ENCODE assay signal across 1 cellular context in genomic region chr2:176959614-176960013, GRCh38.
TF ChIP-seq lines count a peak whose summit lies in the region.

No MANE protein-coding gene starts in this region.

TF ChIP-seq in K562, 482 proteins besides CTCF, POLR2A, EP300 and RAD21 (continued from another document):
- TF ChIP-seq, protein P1, sequence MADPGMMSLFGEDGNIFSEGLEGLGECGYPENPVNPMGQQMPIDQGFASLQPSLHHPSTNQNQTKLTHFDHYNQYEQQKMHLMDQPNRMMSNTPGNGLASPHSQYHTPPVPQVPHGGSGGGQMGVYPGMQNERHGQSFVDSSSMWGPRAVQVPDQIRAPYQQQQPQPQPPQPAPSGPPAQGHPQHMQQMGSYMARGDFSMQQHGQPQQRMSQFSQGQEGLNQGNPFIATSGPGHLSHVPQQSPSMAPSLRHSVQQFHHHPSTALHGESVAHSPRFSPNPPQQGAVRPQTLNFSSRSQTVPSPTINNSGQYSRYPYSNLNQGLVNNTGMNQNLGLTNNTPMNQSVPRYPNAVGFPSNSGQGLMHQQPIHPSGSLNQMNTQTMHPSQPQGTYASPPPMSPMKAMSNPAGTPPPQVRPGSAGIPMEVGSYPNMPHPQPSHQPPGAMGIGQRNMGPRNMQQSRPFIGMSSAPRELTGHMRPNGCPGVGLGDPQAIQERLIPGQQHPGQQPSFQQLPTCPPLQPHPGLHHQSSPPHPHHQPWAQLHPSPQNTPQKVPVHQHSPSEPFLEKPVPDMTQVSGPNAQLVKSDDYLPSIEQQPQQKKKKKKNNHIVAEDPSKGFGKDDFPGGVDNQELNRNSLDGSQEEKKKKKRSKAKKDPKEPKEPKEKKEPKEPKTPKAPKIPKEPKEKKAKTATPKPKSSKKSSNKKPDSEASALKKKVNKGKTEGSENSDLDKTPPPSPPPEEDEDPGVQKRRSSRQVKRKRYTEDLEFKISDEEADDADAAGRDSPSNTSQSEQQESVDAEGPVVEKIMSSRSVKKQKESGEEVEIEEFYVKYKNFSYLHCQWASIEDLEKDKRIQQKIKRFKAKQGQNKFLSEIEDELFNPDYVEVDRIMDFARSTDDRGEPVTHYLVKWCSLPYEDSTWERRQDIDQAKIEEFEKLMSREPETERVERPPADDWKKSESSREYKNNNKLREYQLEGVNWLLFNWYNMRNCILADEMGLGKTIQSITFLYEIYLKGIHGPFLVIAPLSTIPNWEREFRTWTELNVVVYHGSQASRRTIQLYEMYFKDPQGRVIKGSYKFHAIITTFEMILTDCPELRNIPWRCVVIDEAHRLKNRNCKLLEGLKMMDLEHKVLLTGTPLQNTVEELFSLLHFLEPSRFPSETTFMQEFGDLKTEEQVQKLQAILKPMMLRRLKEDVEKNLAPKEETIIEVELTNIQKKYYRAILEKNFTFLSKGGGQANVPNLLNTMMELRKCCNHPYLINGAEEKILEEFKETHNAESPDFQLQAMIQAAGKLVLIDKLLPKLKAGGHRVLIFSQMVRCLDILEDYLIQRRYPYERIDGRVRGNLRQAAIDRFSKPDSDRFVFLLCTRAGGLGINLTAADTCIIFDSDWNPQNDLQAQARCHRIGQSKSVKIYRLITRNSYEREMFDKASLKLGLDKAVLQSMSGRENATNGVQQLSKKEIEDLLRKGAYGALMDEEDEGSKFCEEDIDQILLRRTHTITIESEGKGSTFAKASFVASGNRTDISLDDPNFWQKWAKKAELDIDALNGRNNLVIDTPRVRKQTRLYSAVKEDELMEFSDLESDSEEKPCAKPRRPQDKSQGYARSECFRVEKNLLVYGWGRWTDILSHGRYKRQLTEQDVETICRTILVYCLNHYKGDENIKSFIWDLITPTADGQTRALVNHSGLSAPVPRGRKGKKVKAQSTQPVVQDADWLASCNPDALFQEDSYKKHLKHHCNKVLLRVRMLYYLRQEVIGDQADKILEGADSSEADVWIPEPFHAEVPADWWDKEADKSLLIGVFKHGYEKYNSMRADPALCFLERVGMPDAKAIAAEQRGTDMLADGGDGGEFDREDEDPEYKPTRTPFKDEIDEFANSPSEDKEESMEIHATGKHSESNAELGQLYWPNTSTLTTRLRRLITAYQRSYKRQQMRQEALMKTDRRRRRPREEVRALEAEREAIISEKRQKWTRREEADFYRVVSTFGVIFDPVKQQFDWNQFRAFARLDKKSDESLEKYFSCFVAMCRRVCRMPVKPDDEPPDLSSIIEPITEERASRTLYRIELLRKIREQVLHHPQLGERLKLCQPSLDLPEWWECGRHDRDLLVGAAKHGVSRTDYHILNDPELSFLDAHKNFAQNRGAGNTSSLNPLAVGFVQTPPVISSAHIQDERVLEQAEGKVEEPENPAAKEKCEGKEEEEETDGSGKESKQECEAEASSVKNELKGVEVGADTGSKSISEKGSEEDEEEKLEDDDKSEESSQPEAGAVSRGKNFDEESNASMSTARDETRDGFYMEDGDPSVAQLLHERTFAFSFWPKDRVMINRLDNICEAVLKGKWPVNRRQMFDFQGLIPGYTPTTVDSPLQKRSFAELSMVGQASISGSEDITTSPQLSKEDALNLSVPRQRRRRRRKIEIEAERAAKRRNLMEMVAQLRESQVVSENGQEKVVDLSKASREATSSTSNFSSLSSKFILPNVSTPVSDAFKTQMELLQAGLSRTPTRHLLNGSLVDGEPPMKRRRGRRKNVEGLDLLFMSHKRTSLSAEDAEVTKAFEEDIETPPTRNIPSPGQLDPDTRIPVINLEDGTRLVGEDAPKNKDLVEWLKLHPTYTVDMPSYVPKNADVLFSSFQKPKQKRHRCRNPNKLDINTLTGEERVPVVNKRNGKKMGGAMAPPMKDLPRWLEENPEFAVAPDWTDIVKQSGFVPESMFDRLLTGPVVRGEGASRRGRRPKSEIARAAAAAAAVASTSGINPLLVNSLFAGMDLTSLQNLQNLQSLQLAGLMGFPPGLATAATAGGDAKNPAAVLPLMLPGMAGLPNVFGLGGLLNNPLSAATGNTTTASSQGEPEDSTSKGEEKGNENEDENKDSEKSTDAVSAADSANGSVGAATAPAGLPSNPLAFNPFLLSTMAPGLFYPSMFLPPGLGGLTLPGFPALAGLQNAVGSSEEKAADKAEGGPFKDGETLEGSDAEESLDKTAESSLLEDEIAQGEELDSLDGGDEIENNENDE (IDR thresholded peaks at IDR 0.05; ENCODE audit: low read depth, low read length): no peak
- TF ChIP-seq SAP30 (IDR thresholded peaks at IDR 0.05; ENCODE audit: borderline replicate concordance, insufficient read depth, low read depth, low read length, poor library complexity, severe bottlenecking) (no peak), NELFE (IDR thresholded peaks at IDR 0.05; ENCODE audit: insufficient read depth, insufficient read length) (no peak), ZNF436 (CRISPR knock-in tag; IDR thresholded peaks at IDR 0.05) (no peak), TAF9B (IDR thresholded peaks at IDR 0.05; ENCODE audit: partially characterized antibody) (no peak)
- TF ChIP-seq, protein P2, sequence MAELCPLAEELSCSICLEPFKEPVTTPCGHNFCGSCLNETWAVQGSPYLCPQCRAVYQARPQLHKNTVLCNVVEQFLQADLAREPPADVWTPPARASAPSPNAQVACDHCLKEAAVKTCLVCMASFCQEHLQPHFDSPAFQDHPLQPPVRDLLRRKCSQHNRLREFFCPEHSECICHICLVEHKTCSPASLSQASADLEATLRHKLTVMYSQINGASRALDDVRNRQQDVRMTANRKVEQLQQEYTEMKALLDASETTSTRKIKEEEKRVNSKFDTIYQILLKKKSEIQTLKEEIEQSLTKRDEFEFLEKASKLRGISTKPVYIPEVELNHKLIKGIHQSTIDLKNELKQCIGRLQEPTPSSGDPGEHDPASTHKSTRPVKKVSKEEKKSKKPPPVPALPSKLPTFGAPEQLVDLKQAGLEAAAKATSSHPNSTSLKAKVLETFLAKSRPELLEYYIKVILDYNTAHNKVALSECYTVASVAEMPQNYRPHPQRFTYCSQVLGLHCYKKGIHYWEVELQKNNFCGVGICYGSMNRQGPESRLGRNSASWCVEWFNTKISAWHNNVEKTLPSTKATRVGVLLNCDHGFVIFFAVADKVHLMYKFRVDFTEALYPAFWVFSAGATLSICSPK (IDR thresholded peaks at IDR 0.05; ENCODE audit: borderline replicate concordance): no peak
